Comparison of ENCODE assay signal across 8 cellular contexts in genomic region chr7:6482743-6483119, GRCh38. TPM values are rescaled to one million over a fixed set of nuclear protein-coding genes. Genes with fewer than 3 reads are reported as not detected.
DNase-seq lines count a peak whose midpoint lies in the region; ATAC-seq and TF ChIP-seq lines count a peak whose summit lies in the region.

No MANE protein-coding gene starts in this region.

- no peak for TF ChIP-seq CTCF in SK-N-SH (IDR thresholded peaks at IDR 0.05)
- no peak for TF ChIP-seq CTCF in fibroblast of the aortic adventitia (IDR thresholded peaks at IDR 0.05; ENCODE audit: insufficient read depth, low read length)
- TF ChIP-seq CTCF in sigmoid colon (IDR thresholded peaks at IDR 0.05) = no peak

- H3K9ac ChIP-seq in SK-N-SH = peak overlapping the region; percentile 93

- H2AFZ ChIP-seq in SK-N-SH (ENCODE audit: low read depth) = no peak overlapping the region; the same call in 1 of the 2 replicates

- 34% methylated on average over 6 of the region's 6 CpGs for WGBS in SK-N-SH (ENCODE audit: low lambda C conversion rate)
- WGBS in sigmoid colon, 2 donors = 8 to 36% methylated on average over 6 of the region's 6 CpGs

- no peaks in the 10 kb centered on the region for H3K27me3 ChIP-seq in SK-N-SH (ENCODE audit: insufficient read depth)
- H3K27me3 ChIP-seq in sigmoid colon = no peaks in the 10 kb centered on the region

- no peaks in the 10 kb centered on the region for H3F3A ChIP-seq in SK-N-SH (replicated peaks; ENCODE audit: insufficient read depth)

- H4K20me1 ChIP-seq in SK-N-SH (ENCODE audit: insufficient read depth) = peaks cover 56% of the 10 kb centered on the region

- H3K4me1 ChIP-seq in SK-N-SH (ENCODE audit: control insufficient read depth in 1 of 2, insufficient read depth in 2 of 2, low read depth in 1 of 2, low read length in 1 of 2) = peaks cover 5 to 20% of the 10 kb centered on the region in 2 experiments
- peaks cover 0 to 61% (median 35%) of the 10 kb centered on the region in 4 donors for H3K4me1 ChIP-seq in sigmoid colon

- H3K9me3 ChIP-seq in SK-N-SH (no peaks in the 10 kb centered on the region), sigmoid colon (no peaks in the 10 kb centered on the region)

- H3K27ac ChIP-seq in SK-N-SH (ENCODE audit: low read depth in 2 of 2, low read length in 1 of 2) = peak overlapping the region in 1 of 2 experiments; percentile 89; a peak in 2 of 4 replicates
- H3K27ac ChIP-seq in sigmoid colon = peak overlapping the region; percentile 89 to 95 (median 95)

- H3K4me2 ChIP-seq in SK-N-SH = peak overlapping the region; percentile 84

- TF ChIP-seq EP300 in SK-N-SH (IDR thresholded peaks at IDR 0.05; ENCODE audit: borderline replicate concordance in 1 of 2, low read depth in 1 of 2, low read length in 1 of 2) = no peak
- no peak for TF ChIP-seq EP300 in sigmoid colon (IDR thresholded peaks at IDR 0.05)

- ATAC-seq in GM18508 (IDR thresholded peaks at IDR 0.05; ENCODE audit: insufficient read depth, unreplicated experiment) (peak; percentile 10), HG02588 (IDR thresholded peaks at IDR 0.05; ENCODE audit: unreplicated experiment) (no peak), HG03457 (IDR thresholded peaks at IDR 0.05; ENCODE audit: unreplicated experiment) (no peak), HG03045 (IDR thresholded peaks at IDR 0.05; ENCODE audit: unreplicated experiment) (no peak)

- DNase-seq in SK-N-SH (no peak), fibroblast of the aortic adventitia (ENCODE audit: low read depth) (no peak), sigmoid colon (no peak), COR-L47 (lab: John Stamatoyannopoulos, UW) (no peak)

- TF ChIP-seq RAD21 in SK-N-SH (IDR thresholded peaks at IDR 0.05; ENCODE audit: low read length) = no peak

- POLR2A ChIA-PET in SK-N-SH (lab: Yijun Ruan, JAX) = no interaction called here

- CTCF ChIA-PET in SK-N-SH (lab: Yijun Ruan, JAX) = no interaction called here

- TF ChIP-seq POLR2A in sigmoid colon (IDR thresholded peaks at IDR 0.05) = no peak

- H3K79me2 ChIP-seq in SK-N-SH (ENCODE audit: insufficient read depth) = peaks cover 69% of the 10 kb centered on the region

- H3K36me3 ChIP-seq in SK-N-SH (replicated peaks in 1 of 2; ENCODE audit: control insufficient read depth in 1 of 2, insufficient read depth in 2 of 2, low read length in 1 of 2) = peaks cover 13 to 42% of the 10 kb centered on the region in 2 experiments
- no peaks in the 10 kb centered on the region for H3K36me3 ChIP-seq in sigmoid colon

- intact Hi-C loops in sigmoid colon (cut with DNase I) = no loop called here

- peak overlapping the region; percentile 69 to 97 for H3K4me3 ChIP-seq in SK-N-SH (ENCODE audit: low read depth in 2 of 2, low read length in 1 of 2)
- peak overlapping the region; percentile 95 for H3K4me3 ChIP-seq in fibroblast of the aortic adventitia (ENCODE audit: low read depth, low read length)
- H3K4me3 ChIP-seq in sigmoid colon = peak overlapping the region; percentile 66 to 99 (median 88)

- no peaks in the 10 kb centered on the region for H3K9me2 ChIP-seq in SK-N-SH

TF ChIP-seq in SK-N-SH, 30 proteins besides CTCF, POLR2A, EP300 and RAD21:
- no peak for TF ChIP-seq ZBTB33 (IDR thresholded peaks at IDR 0.05; ENCODE audit: borderline replicate concordance, low read depth)
- TF ChIP-seq TEAD4 (IDR thresholded peaks at IDR 0.05; ENCODE audit: borderline replicate concordance, insufficient read depth) = no peak
- TF ChIP-seq TAF1 (IDR thresholded peaks at IDR 0.05; ENCODE audit: borderline replicate concordance, low read depth, low read length) = no peak
- no peak for TF ChIP-seq EZH2phosphoT487 (IDR thresholded peaks at IDR 0.05; ENCODE audit: borderline replicate concordance, low read depth)
- no peak for TF ChIP-seq FOXM1 (IDR thresholded peaks at IDR 0.05; ENCODE audit: low read depth)

RNA-seq across cellular contexts. Expression of gene KDELR2, which starts 1.2 kb away (rescaled TPM):
- polyA plus RNA-seq in SK-N-SH (2012; rRNA removed) (122 and 136 TPM in 2 replicates), sigmoid colon (100 to 1,000 TPM in 1 of 3 donors, 10 to 100 TPM in 2; 59.9 to 136 (median 80.5) TPM)
- 151 and 153 TPM in 2 replicates for polyA plus RNA-seq in SK-N-SH (2012; cell fraction: cytosol; rRNA removed)
- polyA plus RNA-seq in SK-N-SH (2012; cell fraction: nucleus; rRNA removed) = 68.5 and 84.0 TPM in 2 replicates
- total RNA-seq in fibroblast of the aortic adventitia (ENCODE audit: low replicate concordance) (57.0 and 434 TPM in 2 replicates), sigmoid colon (10 to 100 TPM; 42.4 to 72.0 (median 60.5) TPM)

RNA-seq across cellular contexts. Expression of gene DAGLB, which starts 35.0 kb away (rescaled TPM):
- polyA plus RNA-seq in SK-N-SH (2012; rRNA removed) = 24.1 and 27.4 TPM in 2 replicates
- 13.7 and 17.3 TPM in 2 replicates for polyA plus RNA-seq in SK-N-SH (2012; cell fraction: cytosol; rRNA removed)
- 69.2 and 80.2 TPM in 2 replicates for polyA plus RNA-seq in SK-N-SH (2012; cell fraction: nucleus; rRNA removed)
- 21.4 and 38.3 TPM in 2 replicates for total RNA-seq in fibroblast of the aortic adventitia (ENCODE audit: low replicate concordance)
- total RNA-seq in sigmoid colon = 10 to 100 TPM in 2 of 4 donors, 1 to 10 TPM in 2; 7.5 to 11.7 (median 9.7) TPM
- 10 to 100 TPM in 1 of 3 donors, 1 to 10 TPM in 2; 3.0 to 10.9 (median 4.9) TPM for polyA plus RNA-seq in sigmoid colon
